In genomic region chr4:94577136-94577535, GRCh38 we compare ENCODE assay signal across 8 cellular contexts.
DNase-seq lines count a peak whose midpoint lies in the region; ATAC-seq and TF ChIP-seq lines count a peak whose summit lies in the region.

No MANE protein-coding gene starts in this region.

- TF ChIP-seq CTCF in thoracic aorta (IDR thresholded peaks at IDR 0.05): no peak

- DNase-seq in NCI-H526 (lab: John Stamatoyannopoulos, UW) (peak; percentile 7 to 9), NCI-H526 treated with DMSO at 0.1 percent for 48 hours (lab: John Stamatoyannopoulos, UW) (no peak), amniotic epithelial cell (ENCODE audit: low read depth) (peak; percentile 71), iPS-NIHi11 (ENCODE audit: low spot score) (peak; percentile 22), thoracic aorta (ENCODE audit: low spot score) (peak; percentile 11), GM19240 (ENCODE audit: insufficient read length, low spot score) (no peak)
- no peak for DNase-seq in activated CD4-positive, alpha-beta T cell treated with anti-CD3 and anti-CD28 coated beads for 48 hours
- no peak for DNase-seq in activated CD4-positive, alpha-beta T cell treated with anti-CD3 and anti-CD28 coated beads, Interleukin-2, amount 50 U/mL, for 1 hour

- no peak for ATAC-seq in thoracic aorta (ENCODE audit: insufficient number of reproducible peaks, low FRiP score, low read depth)

- H3K4me3 ChIP-seq in thoracic aorta: no peak overlapping the region

- no peaks in the 10 kb centered on the region for H3K27me3 ChIP-seq in thoracic aorta (replicated peaks; ENCODE audit: insufficient read depth)

- peaks cover 45 to 79% of the 10 kb centered on the region in 2 donors for H3K4me1 ChIP-seq in thoracic aorta (ENCODE audit: control insufficient read depth in 1 of 2, low read depth in 2 of 2)

- H3K27ac ChIP-seq in thoracic aorta: peak overlapping the region in 1 of 2 donors; percentile 29

- no peaks in the 10 kb centered on the region for H3K9me3 ChIP-seq in thoracic aorta

- H3K36me3 ChIP-seq in thoracic aorta: no peaks in the 10 kb centered on the region

Comparison
In these comparisons a context has a peak if more than half of its experiments do, and no peak if none do; other contexts are left out.
1. DNase-seq: peak in NCI-H526 (2 of 2), amniotic epithelial cell (single experiment), iPS-NIHi11 (single experiment) and thoracic aorta (single experiment); none in NCI-H526 treated with DMSO at 0.1 percent for 48 hours (single experiment), activated CD4-positive, alpha-beta T cell treated with anti-CD3 and anti-CD28 coated beads for 48 hours (single experiment), activated CD4-positive, alpha-beta T cell treated with anti-CD3 and anti-CD28 coated beads, Interleukin-2, amount 50 U/mL, for 1 hour (single experiment) and GM19240 (single experiment).